1 cellular context compared by ENCODE assay signal in the genomic region with DNA sequence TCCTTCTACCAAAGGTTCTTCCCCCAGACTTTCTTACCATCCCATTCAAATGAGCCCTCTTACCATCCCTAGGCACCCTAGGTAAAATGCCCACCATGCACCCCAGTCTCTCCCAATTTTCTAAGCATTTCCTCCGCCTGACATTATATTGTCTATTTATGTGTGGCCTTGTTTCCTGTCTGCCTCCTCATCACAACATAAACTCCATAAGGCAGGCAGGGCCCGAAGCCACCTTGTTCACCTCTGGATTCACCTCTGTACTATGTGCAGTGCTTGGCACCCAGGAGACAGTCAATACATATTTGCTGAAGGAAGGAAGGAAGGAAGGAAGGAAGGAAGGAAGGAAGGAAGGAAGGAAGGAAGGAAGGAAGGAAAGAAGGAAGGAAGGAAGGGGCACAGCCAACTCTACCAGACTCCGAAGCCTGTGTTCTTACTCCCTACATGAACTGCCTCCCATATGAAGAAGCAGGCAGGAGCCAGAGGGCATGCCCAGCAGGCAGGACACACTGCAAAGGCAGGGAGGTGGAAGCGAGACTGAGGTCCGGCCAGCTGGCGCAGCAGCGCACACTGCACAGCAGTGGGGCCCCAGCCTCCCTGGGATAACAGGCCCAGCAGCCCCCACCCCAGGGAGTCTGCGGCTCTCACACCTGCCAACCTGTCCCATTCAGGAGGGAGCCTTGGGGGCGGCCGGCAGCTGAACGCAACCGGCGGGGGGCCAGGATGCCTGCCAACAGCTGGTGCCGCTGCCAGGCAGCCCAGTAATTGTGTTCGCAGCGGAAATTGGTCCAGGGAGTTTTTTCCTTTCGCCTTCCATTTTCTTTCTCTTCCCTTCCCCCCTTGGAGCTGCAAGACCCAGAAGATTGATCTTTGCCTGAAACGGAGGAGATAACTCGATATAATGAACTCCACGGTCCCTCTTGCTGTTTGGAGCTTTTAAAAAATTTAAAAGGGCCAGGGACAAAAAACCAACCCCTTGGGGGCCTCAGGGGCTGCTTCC.
TF ChIP-seq lines count a peak whose summit lies in the region.

No MANE protein-coding gene starts in this region.

TF ChIP-seq in neural cell, 6 proteins besides CTCF, POLR2A, EP300 and RAD21 (continued from another document):
- TF ChIP-seq, protein P1, sequence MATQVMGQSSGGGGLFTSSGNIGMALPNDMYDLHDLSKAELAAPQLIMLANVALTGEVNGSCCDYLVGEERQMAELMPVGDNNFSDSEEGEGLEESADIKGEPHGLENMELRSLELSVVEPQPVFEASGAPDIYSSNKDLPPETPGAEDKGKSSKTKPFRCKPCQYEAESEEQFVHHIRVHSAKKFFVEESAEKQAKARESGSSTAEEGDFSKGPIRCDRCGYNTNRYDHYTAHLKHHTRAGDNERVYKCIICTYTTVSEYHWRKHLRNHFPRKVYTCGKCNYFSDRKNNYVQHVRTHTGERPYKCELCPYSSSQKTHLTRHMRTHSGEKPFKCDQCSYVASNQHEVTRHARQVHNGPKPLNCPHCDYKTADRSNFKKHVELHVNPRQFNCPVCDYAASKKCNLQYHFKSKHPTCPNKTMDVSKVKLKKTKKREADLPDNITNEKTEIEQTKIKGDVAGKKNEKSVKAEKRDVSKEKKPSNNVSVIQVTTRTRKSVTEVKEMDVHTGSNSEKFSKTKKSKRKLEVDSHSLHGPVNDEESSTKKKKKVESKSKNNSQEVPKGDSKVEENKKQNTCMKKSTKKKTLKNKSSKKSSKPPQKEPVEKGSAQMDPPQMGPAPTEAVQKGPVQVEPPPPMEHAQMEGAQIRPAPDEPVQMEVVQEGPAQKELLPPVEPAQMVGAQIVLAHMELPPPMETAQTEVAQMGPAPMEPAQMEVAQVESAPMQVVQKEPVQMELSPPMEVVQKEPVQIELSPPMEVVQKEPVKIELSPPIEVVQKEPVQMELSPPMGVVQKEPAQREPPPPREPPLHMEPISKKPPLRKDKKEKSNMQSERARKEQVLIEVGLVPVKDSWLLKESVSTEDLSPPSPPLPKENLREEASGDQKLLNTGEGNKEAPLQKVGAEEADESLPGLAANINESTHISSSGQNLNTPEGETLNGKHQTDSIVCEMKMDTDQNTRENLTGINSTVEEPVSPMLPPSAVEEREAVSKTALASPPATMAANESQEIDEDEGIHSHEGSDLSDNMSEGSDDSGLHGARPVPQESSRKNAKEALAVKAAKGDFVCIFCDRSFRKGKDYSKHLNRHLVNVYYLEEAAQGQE (IDR thresholded peaks at IDR 0.05; ENCODE audit: borderline replicate concordance): no peak
- no peak for TF ChIP-seq POLR2AphosphoS5 (IDR thresholded peaks at IDR 0.05)
